In genomic region chr9:127455299-127455992, GRCh38 we compare ENCODE assay signal across 8 cellular contexts. TPM values are rescaled to one million over a fixed set of nuclear protein-coding genes. Genes with fewer than 3 reads are reported as not detected.
DNase-seq lines count a peak whose midpoint lies in the region; ATAC-seq, FAIRE-seq and TF ChIP-seq lines count a peak whose summit lies in the region.

No MANE protein-coding gene starts in this region.

- no peak for FAIRE-seq in keratinocyte (lab: Jason Lieb, UNC)

- no peak overlapping the region for H2AFZ ChIP-seq in keratinocyte (ENCODE audit: control insufficient read depth, low read length)

- H3K4me3 ChIP-seq in H7 (ENCODE audit: insufficient read depth, low read depth, low read length), result no peak overlapping the region
- no peak overlapping the region for H3K4me3 ChIP-seq in WERI-Rb-1 (ENCODE audit: low read depth, low read length)
- no peak overlapping the region for H3K4me3 ChIP-seq in keratinocyte (ENCODE audit: control insufficient read depth in 2 of 3, extremely low read depth in 1 of 3, insufficient read depth in 2 of 3, low read depth in 1 of 3, low read length in 3 of 3)

- dilution Hi-C loops in keratinocyte (cut with MboI; ENCODE audit: extremely low pct_ligation_motif_present, low sequenced_read_pairs), result no loop called here

- H3K9me1 ChIP-seq in keratinocyte (ENCODE audit: control insufficient read depth, extremely low read depth, insufficient read depth, low read length), result no peaks in the 10 kb centered on the region

- H3K27ac ChIP-seq in WERI-Rb-1 (no peak overlapping the region), keratinocyte (ENCODE audit: control insufficient read depth, insufficient read depth, low read length) (no peak overlapping the region)

- DNase-seq in Ammon's horn (ENCODE audit: low spot score) (peak; percentile 43), H7 (peak; percentile 68), WERI-Rb-1 (no peak), keratinocyte (ENCODE audit: low read depth, low spot score) (no peak), DMS153 (lab: John Stamatoyannopoulos, UW) (no peak), T-helper 1 cell (no peak)

- H3K4me2 ChIP-seq in keratinocyte (ENCODE audit: control insufficient read depth, extremely low read depth, insufficient read depth, low read depth, low read length), result no peak overlapping the region

- H3K27me3 ChIP-seq in H7 (ENCODE audit: control insufficient read depth, insufficient read depth, low read length) (no peaks in the 10 kb centered on the region), WERI-Rb-1 (ENCODE audit: insufficient read depth, low read depth, severe bottlenecking) (no peaks in the 10 kb centered on the region), keratinocyte (ENCODE audit: control insufficient read depth, extremely low read depth, insufficient read depth, low read length) (no peaks in the 10 kb centered on the region)

- H3K9me3 ChIP-seq in WERI-Rb-1 (ENCODE audit: severe bottlenecking) (no peaks in the 10 kb centered on the region), keratinocyte (ENCODE audit: control insufficient read depth, low read depth, low read length) (no peaks in the 10 kb centered on the region)

- peaks cover 3% of the 10 kb centered on the region for H3K36me3 ChIP-seq in H7 (replicated peaks; ENCODE audit: control insufficient read depth, insufficient read depth, low read length)
- peaks cover 40% of the 10 kb centered on the region for H3K36me3 ChIP-seq in WERI-Rb-1
- H3K36me3 ChIP-seq in keratinocyte (ENCODE audit: control insufficient read depth in 2 of 2, extremely low read depth in 1 of 2, insufficient read depth in 2 of 2, low read length in 2 of 2), result peaks cover 18 to 25% of the 10 kb centered on the region in 2 experiments

- H3K9ac ChIP-seq in keratinocyte (ENCODE audit: control insufficient read depth, extremely low read depth, insufficient read depth, low read length), result no peak overlapping the region

- TF ChIP-seq CTCF in WERI-Rb-1 (IDR thresholded peaks at IDR 0.05; ENCODE audit: low read depth, low read length) (peak; percentile 74), keratinocyte (optimal IDR thresholded peaks at IDR 0.05 in 1 of 3, IDR thresholded peaks at IDR 0.05 in 1 of 3, conservative IDR thresholded peaks at IDR 0.05 in 1 of 3; ENCODE audit: extremely low read depth in 1 of 3, insufficient read depth in 2 of 3, low read length in 3 of 3) (peak; percentile 33 to 86 (median 77))

- H3K4me1 ChIP-seq in keratinocyte (ENCODE audit: control insufficient read depth, extremely low read depth, insufficient read depth, low read length), result peaks cover 8% of the 10 kb centered on the region

- peaks cover 4% of the 10 kb centered on the region for H4K20me1 ChIP-seq in keratinocyte (ENCODE audit: control insufficient read depth, extremely low read depth, insufficient read depth, low read length)

- ATAC-seq in GM21423 (IDR thresholded peaks at IDR 0.05; ENCODE audit: unreplicated experiment) (no peak), HG03045 (IDR thresholded peaks at IDR 0.05; ENCODE audit: unreplicated experiment) (no peak)

- H3K79me2 ChIP-seq in keratinocyte (ENCODE audit: control insufficient read depth, insufficient read depth, low read length), result peaks cover 7% of the 10 kb centered on the region

RNA-seq across cellular contexts. Expression of gene LRSAM1, which starts 4.1 kb away (rescaled TPM):
- total RNA-seq in H7 (2014; rRNA removed; shearing (Covaris generic)), result 15.8 and 18.5 TPM in 2 replicates
- polyA plus RNA-seq in keratinocyte, result 5.2 to 11.6 TPM (median 7.2 TPM) in 3 replicates
- 26.7 TPM for polyA plus RNA-seq in keratinocyte (2011; ENCODE audit: low read depth)
- polyA plus RNA-seq in keratinocyte (2011; cell fraction: cytosol; rRNA removed), result 4.5 and 7.3 TPM in 2 replicates
- polyA plus RNA-seq in keratinocyte (2011; cell fraction: nucleus; rRNA removed), result 22.8 and 27.7 TPM in 2 replicates
- 12.5 and 16.9 TPM in 2 replicates for polyA plus RNA-seq in keratinocyte (2012; ENCODE audit: low replicate concordance)
- 7.7 to 15.3 TPM (median 8.0 TPM) in 3 replicates for polyA minus RNA-seq in keratinocyte
- 8.2 TPM for polyA minus RNA-seq in keratinocyte (2011; cell fraction: cytosol; rRNA and poly(A)+ RNA removed)
- 17.3 and 20.0 TPM in 2 replicates for polyA minus RNA-seq in keratinocyte (2011; cell fraction: nucleus; rRNA and poly(A)+ RNA removed)

RNA-seq across cellular contexts. Expression of gene RPL12, which starts 4.2 kb away (rescaled TPM):
- 2,182 and 2,219 TPM in 2 replicates for total RNA-seq in H7 (2014; rRNA removed; shearing (Covaris generic))
- polyA plus RNA-seq in keratinocyte, result 2,272 to 2,722 TPM (median 2,671 TPM) in 3 replicates
- polyA plus RNA-seq in keratinocyte (2011; ENCODE audit: low read depth), result 2,111 TPM
- polyA plus RNA-seq in keratinocyte (2011; cell fraction: cytosol; rRNA removed), result 2,958 and 3,580 TPM in 2 replicates
- 591 and 603 TPM in 2 replicates for polyA plus RNA-seq in keratinocyte (2011; cell fraction: nucleus; rRNA removed)
- 2,339 and 3,674 TPM in 2 replicates for polyA plus RNA-seq in keratinocyte (2012; ENCODE audit: low replicate concordance)
- 715 to 1,260 TPM (median 822 TPM) in 3 replicates for polyA minus RNA-seq in keratinocyte
- 1,132 TPM for polyA minus RNA-seq in keratinocyte (2011; cell fraction: cytosol; rRNA and poly(A)+ RNA removed)
- 139 and 149 TPM in 2 replicates for polyA minus RNA-seq in keratinocyte (2011; cell fraction: nucleus; rRNA and poly(A)+ RNA removed)

RNA-seq across cellular contexts. Expression of gene ZNF79, which starts 31.3 kb away (rescaled TPM):
- 5.3 and 6.5 TPM in 2 replicates for total RNA-seq in H7 (2014; rRNA removed; shearing (Covaris generic))
- polyA plus RNA-seq in keratinocyte, result 4.3 to 6.6 TPM (median 4.8 TPM) in 3 replicates
- polyA plus RNA-seq in keratinocyte (2011; ENCODE audit: low read depth), result 2.6 TPM
- 3.0 and 4.8 TPM in 2 replicates for polyA plus RNA-seq in keratinocyte (2011; cell fraction: cytosol; rRNA removed)
- polyA plus RNA-seq in keratinocyte (2011; cell fraction: nucleus; rRNA removed), result 10.7 and 11.3 TPM in 2 replicates
- polyA plus RNA-seq in keratinocyte (2012; ENCODE audit: low replicate concordance), result 3.6 and 4.8 TPM in 2 replicates
- polyA minus RNA-seq in keratinocyte, result 9.1 to 16.4 TPM (median 14.9 TPM) in 3 replicates
- 6.5 TPM for polyA minus RNA-seq in keratinocyte (2011; cell fraction: cytosol; rRNA and poly(A)+ RNA removed)
- polyA minus RNA-seq in keratinocyte (2011; cell fraction: nucleus; rRNA and poly(A)+ RNA removed), result 8.7 and 10.6 TPM in 2 replicates

RNA-seq across cellular contexts. Expression of gene SLC2A8, which starts 58.5 kb away (rescaled TPM):
- total RNA-seq in H7 (2014; rRNA removed; shearing (Covaris generic)), result 18.8 and 23.3 TPM in 2 replicates
- polyA plus RNA-seq in keratinocyte, result 7.1 to 14.2 TPM (median 9.5 TPM) in 3 replicates
- 2.4 TPM for polyA plus RNA-seq in keratinocyte (2011; ENCODE audit: low read depth)
- 5.4 and 8.5 TPM in 2 replicates for polyA plus RNA-seq in keratinocyte (2011; cell fraction: cytosol; rRNA removed)
- polyA plus RNA-seq in keratinocyte (2011; cell fraction: nucleus; rRNA removed), result 16.8 and 24.0 TPM in 2 replicates
- polyA plus RNA-seq in keratinocyte (2012; ENCODE audit: low replicate concordance), result 7.5 and 9.3 TPM in 2 replicates
- polyA minus RNA-seq in keratinocyte, result 7.3 to 12.3 TPM (median 8.2 TPM) in 3 replicates
- polyA minus RNA-seq in keratinocyte (2011; cell fraction: cytosol; rRNA and poly(A)+ RNA removed), result 14.0 TPM
- 13.7 and 15.5 TPM in 2 replicates for polyA minus RNA-seq in keratinocyte (2011; cell fraction: nucleus; rRNA and poly(A)+ RNA removed)

Comparison
In these comparisons a context has a peak if more than half of its experiments do, and no peak if none do; other contexts are left out.
1. DNase-seq: peak in Ammon's horn (single experiment) and H7 (single experiment); none in WERI-Rb-1 (single experiment), keratinocyte (single experiment), DMS153 (single experiment) and T-helper 1 cell (0 of 5).